ENCODE assay signal across 7 cellular contexts in the genomic region with DNA sequence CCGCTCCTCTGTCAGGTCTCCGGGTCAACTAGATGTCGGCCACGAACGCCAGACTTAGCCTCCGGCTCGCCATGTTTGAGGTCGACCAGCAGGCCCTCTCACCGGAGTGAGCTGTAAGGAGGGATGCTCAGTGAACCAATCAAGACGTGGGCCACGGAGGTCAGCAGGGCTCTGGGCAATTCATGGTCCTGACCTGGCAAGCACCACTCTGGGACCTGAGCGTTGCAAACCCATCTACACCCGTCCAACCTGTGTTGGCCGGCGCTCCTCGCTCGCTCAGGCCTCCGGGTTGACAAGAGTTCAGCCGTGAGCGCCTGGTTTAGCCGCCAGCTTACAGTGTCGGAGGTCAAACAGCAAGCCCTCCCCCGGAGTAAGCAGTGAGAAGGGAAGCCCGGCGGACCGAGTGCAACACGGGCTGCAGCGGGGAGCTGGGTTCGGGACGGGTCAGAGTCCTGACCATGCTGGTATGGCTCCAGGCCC.
"Had no signal": no experiment of that assay in that cellular context is flagged by ENCODE, and none has a peak within 500 bp of the region (broad histone marks: within the 10 kb centered on the region; RNA-seq: fewer than 3 reads in every experiment).

No MANE protein-coding gene starts in this region.

- ATAC-seq: HepG2 had no signal

- H3K27ac ChIP-seq: GM23248, HL-60 had no signal

- FAIRE-seq: HepG2 had no signal

- H3K9ac ChIP-seq: GM23248 had no signal

- H3K4me3 ChIP-seq: GM23248 had no signal

- DNase-seq: GM23248, GOT3, H9, HCEC 1CT, HFFc6 had no signal
